In genomic region chr9:31520301-31521085, GRCh38 we compare ENCODE assay signal across 1 cellular context.
TF ChIP-seq lines count a peak whose summit lies in the region.

No MANE protein-coding gene starts in this region.

TF ChIP-seq in HepG2, 621 proteins besides CTCF, POLR2A, EP300 and RAD21 (continued from another document):
- TF ChIP-seq HOMEZ (CRISPR knock-in tag; IDR thresholded peaks at IDR 0.05; ENCODE audit: low read depth): no peak
- no peak for TF ChIP-seq ZNF772 (CRISPR knock-in tag; IDR thresholded peaks at IDR 0.05)
- no peak for TF ChIP-seq ZMYM3 (CRISPR knock-in tag; IDR thresholded peaks at IDR 0.05)
- no peak for TF ChIP-seq ZNF616 (CRISPR knock-in tag; IDR thresholded peaks at IDR 0.05; ENCODE audit: low read depth)
- TF ChIP-seq, protein P1, sequence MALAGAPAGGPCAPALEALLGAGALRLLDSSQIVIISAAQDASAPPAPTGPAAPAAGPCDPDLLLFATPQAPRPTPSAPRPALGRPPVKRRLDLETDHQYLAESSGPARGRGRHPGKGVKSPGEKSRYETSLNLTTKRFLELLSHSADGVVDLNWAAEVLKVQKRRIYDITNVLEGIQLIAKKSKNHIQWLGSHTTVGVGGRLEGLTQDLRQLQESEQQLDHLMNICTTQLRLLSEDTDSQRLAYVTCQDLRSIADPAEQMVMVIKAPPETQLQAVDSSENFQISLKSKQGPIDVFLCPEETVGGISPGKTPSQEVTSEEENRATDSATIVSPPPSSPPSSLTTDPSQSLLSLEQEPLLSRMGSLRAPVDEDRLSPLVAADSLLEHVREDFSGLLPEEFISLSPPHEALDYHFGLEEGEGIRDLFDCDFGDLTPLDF (CRISPR knock-in tag; IDR thresholded peaks at IDR 0.05): no peak
- TF ChIP-seq GZF1 (CRISPR knock-in tag; IDR thresholded peaks at IDR 0.05): no peak
- no peak for TF ChIP-seq RBAK (CRISPR knock-in tag; IDR thresholded peaks at IDR 0.05)
- no peak for TF ChIP-seq SOX6 (IDR thresholded peaks at IDR 0.05)
- no peak for TF ChIP-seq SOX6 (CRISPR knock-in tag; IDR thresholded peaks at IDR 0.05)
